8 cellular contexts compared by ENCODE assay signal in genomic region chr19:46537136-46538097, GRCh38. TPM values are rescaled to one million over a fixed set of nuclear protein-coding genes. Genes with fewer than 3 reads are reported as not detected.
DNase-seq lines count a peak whose midpoint lies in the region; ATAC-seq and FAIRE-seq lines count a peak whose summit lies in the region.

No MANE protein-coding gene starts in this region.

- DNase-seq in A172 (ENCODE audit: low spot score) (peak; percentile 7), GM18507 (ENCODE audit: extremely low spot score, insufficient read length, low read depth) (no peak), T-helper 1 cell (peak in 4 of 5 donors; percentile 31 to 61 (median 42)), amniotic epithelial cell (ENCODE audit: low read depth) (peak; percentile 30), iPS-NIHi7 (ENCODE audit: extremely low spot score) (peak; percentile 66), NCI-H1436 treated with DMSO at 0.1 percent for 48 hours (lab: John Stamatoyannopoulos, UW) (no peak)
- peak; percentile 73 for DNase-seq in stimulated activated CD4-positive, alpha-beta T cell treated with anti-CD3 and anti-CD28 coated beads, Interleukin-4, amount 100 ng/mL, for 1 hour

- peak; percentile 76 for FAIRE-seq in GM18507 (lab: Jason Lieb, UNC)

- no peak for ATAC-seq in GM18498 (IDR thresholded peaks at IDR 0.05; ENCODE audit: unreplicated experiment)

RNA-seq across cellular contexts. Expression of gene PNMA8B, which starts 41.8 kb away (rescaled TPM):
- total RNA-seq in A172 (2014; rRNA removed; shearing (Covaris generic)): not detected in 2 replicates

Comparison
In these comparisons a context has a peak if more than half of its experiments do, and no peak if none do; other contexts are left out.
1. DNase-seq: peak in A172 (single experiment), T-helper 1 cell (4 of 5), amniotic epithelial cell (single experiment), iPS-NIHi7 (single experiment) and stimulated activated CD4-positive, alpha-beta T cell treated with anti-CD3 and anti-CD28 coated beads, Interleukin-4, amount 100 ng/mL, for 1 hour (single experiment); none in GM18507 (single experiment) and NCI-H1436 treated with DMSO at 0.1 percent for 48 hours (single experiment).